ENCODE assay signal across 13 cellular contexts in genomic region chr11:119699227-119699626, GRCh38. TPM values are rescaled to one million over a fixed set of nuclear protein-coding genes. Genes with fewer than 3 reads are reported as not detected.
DNase-seq lines count a peak whose midpoint lies in the region; ATAC-seq and TF ChIP-seq lines count a peak whose summit lies in the region.
"Had no signal": no experiment of that assay in that cellular context is flagged by ENCODE, and none has a peak within 500 bp of the region (broad histone marks: within the 10 kb centered on the region; RNA-seq: fewer than 3 reads in every experiment).

No MANE protein-coding gene starts in this region.

- H3K36me3 Mint-ChIP-seq in activated naive CD8-positive, alpha-beta T cell treated with anti-CD3 and anti-CD28 coated beads for 36 hours: no peaks in the 10 kb centered on the region
- H3K36me3 Mint-ChIP-seq: natural killer cell treated with Interleukin-12 subunit alpha and Interleukin-12 subunit beta and Interleukin-15 and Interleukin-18, amount 100 ng/mL, for 72 hours had no signal

- ATAC-seq in lung (ENCODE audit: insufficient read depth, low FRiP score): peak; percentile 31
- no peak for ATAC-seq in HG02759 (IDR thresholded peaks at IDR 0.05; ENCODE audit: unreplicated experiment)
- ATAC-seq: natural killer cell treated with Interleukin-12 subunit alpha and Interleukin-12 subunit beta and Interleukin-15 and Interleukin-18, amount 100 ng/mL, for 72 hours had no signal

- H3K4me3 Mint-ChIP-seq in activated naive CD8-positive, alpha-beta T cell treated with anti-CD3 and anti-CD28 coated beads for 36 hours: no peak overlapping the region
- H3K4me3 Mint-ChIP-seq: CD14-positive monocyte; natural killer cell treated with Interleukin-12 subunit alpha and Interleukin-12 subunit beta and Interleukin-15 and Interleukin-18, amount 100 ng/mL, for 72 hours had no signal

- H3K36me3 ChIP-seq in Peyer's patch (no peaks in the 10 kb centered on the region), lung (ENCODE audit: control insufficient read depth in 2 of 2, insufficient read depth in 2 of 2, low read length in 2 of 2) (no peaks in the 10 kb centered on the region), thyroid gland (no peaks in the 10 kb centered on the region)

- H3K27ac Mint-ChIP-seq in activated naive CD8-positive, alpha-beta T cell treated with anti-CD3 and anti-CD28 coated beads for 36 hours: no peak overlapping the region
- H3K27ac Mint-ChIP-seq: natural killer cell treated with Interleukin-12 subunit alpha and Interleukin-12 subunit beta and Interleukin-15 and Interleukin-18, amount 100 ng/mL, for 72 hours had no signal

- H3K9me3 Mint-ChIP-seq in activated naive CD8-positive, alpha-beta T cell treated with anti-CD3 and anti-CD28 coated beads for 36 hours: no peaks in the 10 kb centered on the region
- H3K9me3 Mint-ChIP-seq: natural killer cell treated with Interleukin-12 subunit alpha and Interleukin-12 subunit beta and Interleukin-15 and Interleukin-18, amount 100 ng/mL, for 72 hours had no signal

- WGBS in lung, 2 donors: 43 to 65% methylated on average over 13 of the region's 13 CpGs
- 39 to 49% methylated on average over 8 to 13 of the region's 13 CpGs for WGBS in thyroid gland, 2 donors

- H3K4me3 ChIP-seq in Peyer's patch: no peak overlapping the region
- no peak overlapping the region for H3K4me3 ChIP-seq in lung
- H3K4me3 ChIP-seq in thyroid gland (replicated peaks in 1 of 3): no peak overlapping the region

- H3K9me3 ChIP-seq in Peyer's patch (no peaks in the 10 kb centered on the region), lung (ENCODE audit: control insufficient read depth in 2 of 2, insufficient read depth in 1 of 2, low read length in 1 of 2) (no peaks in the 10 kb centered on the region), thyroid gland (no peaks in the 10 kb centered on the region)

- TF ChIP-seq POLR2A in Peyer's patch (IDR thresholded peaks at IDR 0.05): no peak
- TF ChIP-seq POLR2A in thyroid gland (IDR thresholded peaks at IDR 0.05): no peak
- TF ChIP-seq POLR2A in erythroblast (IDR thresholded peaks at IDR 0.05; ENCODE audit: low read length): no peak

- TF ChIP-seq CTCF in Peyer's patch (IDR thresholded peaks at IDR 0.05) (no peak), lung (IDR thresholded peaks at IDR 0.05; ENCODE audit: control extremely low read depth, extremely low read depth) (no peak), thyroid gland (IDR thresholded peaks at IDR 0.05) (no peak)

- no peaks in the 10 kb centered on the region for H3K27me3 Mint-ChIP-seq in activated naive CD8-positive, alpha-beta T cell treated with anti-CD3 and anti-CD28 coated beads for 36 hours

- H3K4me1 Mint-ChIP-seq in activated naive CD8-positive, alpha-beta T cell treated with anti-CD3 and anti-CD28 coated beads for 36 hours: no peaks in the 10 kb centered on the region

- H3K27ac ChIP-seq in Peyer's patch: peak overlapping the region in 3 of 4 donors; percentile 44 to 81 (median 55)
- no peak overlapping the region for H3K27ac ChIP-seq in lung (ENCODE audit: low read depth in 1 of 2, low read length in 1 of 2)
- no peak overlapping the region for H3K27ac ChIP-seq in thyroid gland

- intact Hi-C loops in thyroid gland (cut with DNase I): no loop called here

- DNase-seq in Peyer's patch: peak in 2 of 3 donors; percentile 87 to 93
- peak; percentile 14 for DNase-seq in fibroblast of peridontal ligament (ENCODE audit: extremely low read depth)
- no peak for DNase-seq in lung (ENCODE audit: low spot score)
- peak; percentile 4 to 11 for DNase-seq in thyroid gland
- DNase-seq in epidermal melanocyte (ENCODE audit: insufficient read length, low spot score): no peak
- no peak for DNase-seq in activated naive CD8-positive, alpha-beta T cell treated with anti-CD3 and anti-CD28 coated beads for 36 hours
- no peak for DNase-seq in erythroblast (lab: John Stamatoyannopoulos, UW)
- DNase-seq: effector CD8-positive, alpha-beta T cell; Karpas-422; NCI-H1930 had no signal

- H3K4me1 ChIP-seq in Peyer's patch: peaks cover 0 to 58% (median 3%) of the 10 kb centered on the region in 4 donors
- H3K4me1 ChIP-seq in lung (ENCODE audit: control insufficient read depth in 2 of 2, insufficient read depth in 2 of 2, low read length in 2 of 2): peaks cover 0 to 6% of the 10 kb centered on the region in 2 donors
- no peaks in the 10 kb centered on the region for H3K4me1 ChIP-seq in thyroid gland

- H3K27me3 ChIP-seq in Peyer's patch (no peaks in the 10 kb centered on the region), lung (ENCODE audit: control insufficient read depth, insufficient read depth) (no peaks in the 10 kb centered on the region), thyroid gland (no peaks in the 10 kb centered on the region)

RNA-seq across cellular contexts. Expression of gene NECTIN1, which starts 29.8 kb away (rescaled TPM):
- total RNA-seq in Peyer's patch (10 to 100 TPM; 11.6 to 23.6 (median 16.6) TPM), lung (10 to 100 TPM in 1 of 2 donors, 1 to 10 TPM in 1; 8.6 to 18.3 TPM), thyroid gland (1 to 10 TPM in 3 of 4 donors, under 1 TPM in 1; 0.94 to 5.3 (median 2.3) TPM)
- 1 to 10 TPM; 4.7 to 6.1 TPM for polyA plus RNA-seq in lung
- total RNA-seq in activated naive CD8-positive, alpha-beta T cell treated with anti-CD3 and anti-CD28 coated beads for 36 hours: 1 to 10 TPM; 3.2 to 3.7 TPM

Comparison
In these comparisons a context has a peak if more than half of its experiments do, and no peak if none do; other contexts are left out.
1. DNase-seq: peak in Peyer's patch (2 of 3), fibroblast of peridontal ligament (single experiment) and thyroid gland (2 of 2); none in lung (single experiment), epidermal melanocyte (single experiment), activated naive CD8-positive, alpha-beta T cell treated with anti-CD3 and anti-CD28 coated beads for 36 hours (single experiment) and erythroblast (0 of 2).
2. H3K27ac ChIP-seq: peak in Peyer's patch (3 of 4); none in lung (0 of 2) and thyroid gland (0 of 3).